In genomic region chr5:141640698-141641097, GRCh38 we compare ENCODE assay signal across 11 cellular contexts.
"Had no signal": no experiment of that assay in that cellular context is flagged by ENCODE, and none has a peak within 500 bp of the region (broad histone marks: within the 10 kb centered on the region; RNA-seq: fewer than 3 reads in every experiment).

No MANE protein-coding gene starts in this region.

- H3K9me3 ChIP-seq: pancreas had no signal

- H3K27ac Mint-ChIP-seq: endodermal cell, neural progenitor cell had no signal

- H3K9me3 Mint-ChIP-seq: brain, endodermal cell, neural progenitor cell had no signal

- H3K27ac ChIP-seq: neural progenitor cell, pancreas had no signal

- DNase-seq: activated effector memory CD4-positive, alpha-beta T cell treated with anti-CD3 and anti-CD28 coated beads, Interleukin-2, amount 50 U/mL, for 16 hours; activated T-cell treated with anti-CD3 and anti-CD28 coated beads for 4 hours; amniotic stem cell; endodermal cell; hippocampal formation; kidney glomerular epithelial cell; mesendoderm; pancreas; stimulated activated CD4-positive, alpha-beta T cell treated with anti-CD3 and anti-CD28 coated beads, Interleukin-2, amount 100 ng/mL, for 48 hours had no signal

- H3K27me3 ChIP-seq: pancreas had no signal

- ATAC-seq: pancreas had no signal

- H3K4me3 Mint-ChIP-seq: endodermal cell, neural progenitor cell had no signal
